9 cellular contexts compared by ENCODE assay signal in the genomic region with DNA sequence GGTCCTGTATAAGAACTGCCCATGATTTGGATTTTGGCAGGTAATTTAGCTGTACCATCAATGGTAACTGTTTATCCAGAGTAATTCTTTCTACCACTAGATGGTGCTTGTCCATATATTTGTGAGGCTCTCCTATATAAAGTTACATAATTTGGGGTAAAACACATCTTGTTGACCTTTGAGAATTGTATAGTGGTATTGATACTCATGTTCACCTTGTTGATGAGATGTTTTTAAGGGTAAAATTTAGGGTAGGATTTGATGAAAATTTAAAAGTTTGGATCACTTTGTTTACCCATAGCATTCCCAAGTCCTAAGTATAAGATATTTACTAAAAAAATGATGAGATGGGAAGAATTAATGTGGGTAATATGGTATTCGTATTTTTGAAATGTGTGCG. TPM values are rescaled to one million over a fixed set of nuclear protein-coding genes. Genes with fewer than 3 reads are reported as not detected.
DNase-seq lines count a peak whose midpoint lies in the region; ATAC-seq and TF ChIP-seq lines count a peak whose summit lies in the region.
"Had no signal": no experiment of that assay in that cellular context is flagged by ENCODE, and none has a peak within 500 bp of the region (broad histone marks: within the 10 kb centered on the region; RNA-seq: fewer than 3 reads in every experiment).

No MANE protein-coding gene starts in this region.

- H3K36me3 ChIP-seq in right atrium auricular region: no peaks in the 10 kb centered on the region

- H3K4me3 ChIP-seq in right atrium auricular region: no peak overlapping the region

- H3K36me3 Mint-ChIP-seq in central memory CD8-positive, alpha-beta T cell (ENCODE audit: insufficient read depth): no peaks in the 10 kb centered on the region
- no peaks in the 10 kb centered on the region for H3K36me3 Mint-ChIP-seq in mesothelial cell of epicardium
- H3K36me3 Mint-ChIP-seq: activated naive CD4-positive, alpha-beta T cell treated with anti-CD3 and anti-CD28 coated beads, Interleukin-2, amount 50 U/mL, for 24 hours had no signal

- no peaks in the 10 kb centered on the region for H3K9me3 Mint-ChIP-seq in central memory CD8-positive, alpha-beta T cell
- H3K9me3 Mint-ChIP-seq in mesothelial cell of epicardium: no peaks in the 10 kb centered on the region
- H3K9me3 Mint-ChIP-seq: activated naive CD4-positive, alpha-beta T cell treated with anti-CD3 and anti-CD28 coated beads, Interleukin-2, amount 50 U/mL, for 24 hours had no signal

- H3K27ac ChIP-seq in right atrium auricular region: no peak overlapping the region

- no peaks in the 10 kb centered on the region for H3K27me3 Mint-ChIP-seq in central memory CD8-positive, alpha-beta T cell
- no peaks in the 10 kb centered on the region for H3K27me3 Mint-ChIP-seq in mesothelial cell of epicardium (ENCODE audit: low read depth)
- H3K27me3 Mint-ChIP-seq: activated naive CD4-positive, alpha-beta T cell treated with anti-CD3 and anti-CD28 coated beads, Interleukin-2, amount 50 U/mL, for 24 hours had no signal

- H3K27me3 ChIP-seq in right atrium auricular region: no peaks in the 10 kb centered on the region

- no peak overlapping the region for H3K4me3 Mint-ChIP-seq in central memory CD8-positive, alpha-beta T cell
- H3K4me3 Mint-ChIP-seq in mesothelial cell of epicardium: no peak overlapping the region
- H3K4me3 Mint-ChIP-seq: activated naive CD4-positive, alpha-beta T cell treated with anti-CD3 and anti-CD28 coated beads, Interleukin-2, amount 50 U/mL, for 24 hours had no signal

- no peak overlapping the region for H3K27ac Mint-ChIP-seq in central memory CD8-positive, alpha-beta T cell (ENCODE audit: low read depth)
- H3K27ac Mint-ChIP-seq in mesothelial cell of epicardium: no peak overlapping the region
- H3K27ac Mint-ChIP-seq: activated naive CD4-positive, alpha-beta T cell treated with anti-CD3 and anti-CD28 coated beads, Interleukin-2, amount 50 U/mL, for 24 hours had no signal

- no peaks in the 10 kb centered on the region for H3K4me1 ChIP-seq in right atrium auricular region

- intact Hi-C loops in Right ventricle myocardium superior (cut with DNase I): no loop called here

- H3K9me3 ChIP-seq in right atrium auricular region: no peaks in the 10 kb centered on the region

- no peak for DNase-seq in Right ventricle myocardium superior
- no peak for DNase-seq in right atrium auricular region (ENCODE audit: low spot score)
- DNase-seq in NCI-H69 (lab: John Stamatoyannopoulos, UW): peak; percentile 65
- no peak for DNase-seq in central memory CD8-positive, alpha-beta T cell (ENCODE audit: low spot score in 2 of 2)
- no peak for DNase-seq in mesothelial cell of epicardium (ENCODE audit: low spot score in 2 of 2, unreplicated experiment in 2 of 2)
- no peak for DNase-seq in GDM1 (lab: John Stamatoyannopoulos, UW)
- DNase-seq in epidermal melanocyte (ENCODE audit: insufficient read length, low spot score): no peak

- peak; percentile 54 for ATAC-seq in Right ventricle myocardium superior (ENCODE audit: poor library complexity)
- ATAC-seq in HG03097 (IDR thresholded peaks at IDR 0.05; ENCODE audit: low FRiP score, unreplicated experiment): peak; percentile 46
- peak; percentile 62 for ATAC-seq in central memory CD8-positive, alpha-beta T cell (replicated peaks; ENCODE audit: extremely low read depth, poor library complexity, severe bottlenecking)

- TF ChIP-seq CTCF in right atrium auricular region (IDR thresholded peaks at IDR 0.05): peak in 1 of 2 donors; percentile 72
- TF ChIP-seq CTCF in mesothelial cell of epicardium (IDR thresholded peaks at IDR 0.05; ENCODE audit: unreplicated experiment): peak; percentile 67

- H3K4me1 Mint-ChIP-seq in central memory CD8-positive, alpha-beta T cell: peaks cover 6% of the 10 kb centered on the region
- peaks cover 10% of the 10 kb centered on the region for H3K4me1 Mint-ChIP-seq in mesothelial cell of epicardium

RNA-seq across cellular contexts. Expression of a gene that starts 31.6 kb away (rescaled TPM):
- 29.7 TPM for total RNA-seq in Right ventricle myocardium superior
- 10 to 100 TPM; 45.4 to 48.1 TPM for total RNA-seq in right atrium auricular region
- 40.5 to 44.1 TPM (median 43.8 TPM) in 3 replicates for total RNA-seq in mesothelial cell of epicardium
